In genomic region chr4:23937173-23937572, GRCh38 we compare ENCODE assay signal across 21 cellular contexts. TPM values are rescaled to one million over a fixed set of nuclear protein-coding genes. Genes with fewer than 3 reads are reported as not detected.
DNase-seq lines count a peak whose midpoint lies in the region; ATAC-seq and TF ChIP-seq lines count a peak whose summit lies in the region.
"Had no signal": no experiment of that assay in that cellular context is flagged by ENCODE, and none has a peak within 500 bp of the region (broad histone marks: within the 10 kb centered on the region; RNA-seq: fewer than 3 reads in every experiment).

No MANE protein-coding gene starts in this region.

- H3K23ac ChIP-seq in IMR-90 (ENCODE audit: low read depth, low read length) = no peak overlapping the region

- TF ChIP-seq POLR2A in IMR-90 (IDR thresholded peaks at IDR 0.05; ENCODE audit: low read depth, low read length) = no peak

- intact Hi-C loops in IMR-90 (cut with micrococcal nuclease) (loop anchor here (5.0 kb wide), 1 partner anchor 95 kb away; no protein-coding TSS in a partner anchor), left ventricle myocardium inferior (cut with micrococcal nuclease) (no loop called here), OCI-LY7 (cut with micrococcal nuclease; ENCODE audit: unreplicated experiment) (no loop called here)

- no peak overlapping the region for H2AFZ ChIP-seq in IMR-90 (replicated peaks; ENCODE audit: low read length, poor library complexity)
- peak overlapping the region; percentile 15 for H2AFZ ChIP-seq in osteoblast (ENCODE audit: low read length)
- H2AFZ ChIP-seq in OCI-LY7 (ENCODE audit: low read length) = no peak overlapping the region

- CTCF ChIA-PET in IMR-90 (lab: Yijun Ruan, JAX) = no interaction called here
- CTCF ChIA-PET in OCI-LY7 (lab: Charles Lee; ENCODE audit: unreplicated experiment) = no interaction called here

- no peak overlapping the region for H2BK15ac ChIP-seq in IMR-90 (ENCODE audit: low read depth, low read length)

- no peak overlapping the region for H2BK20ac ChIP-seq in IMR-90 (ENCODE audit: low read depth, low read length)

- H2BK120ac ChIP-seq in IMR-90 (ENCODE audit: low read depth, low read length) = no peak overlapping the region

- TF ChIP-seq CTCF in AG10803 (conservative IDR thresholded peaks at IDR 0.05; ENCODE audit: low read length) (no peak), IMR-90 (conservative IDR thresholded peaks at IDR 0.05; ENCODE audit: low read depth, low read length) (no peak), choroid plexus epithelial cell (conservative IDR thresholded peaks at IDR 0.05; ENCODE audit: low read depth, low read length) (no peak), osteoblast (IDR thresholded peaks at IDR 0.05; ENCODE audit: extremely low read depth, low read depth, low read length) (no peak), left ventricle myocardium inferior (IDR thresholded peaks at IDR 0.05; ENCODE audit: borderline replicate concordance) (no peak), OCI-LY7 (conservative IDR thresholded peaks at IDR 0.05; ENCODE audit: low read length) (no peak)

- peaks cover 3% of the 10 kb centered on the region; the same call in 1 of the 2 replicates for H3K4me1 ChIP-seq in IMR-90 (ENCODE audit: control insufficient read depth, insufficient read depth, low read length)
- peaks cover 8% of the 10 kb centered on the region for H3K4me1 ChIP-seq in osteoblast (ENCODE audit: insufficient read depth, low read length)
- H3K4me1 ChIP-seq in left ventricle myocardium inferior = peaks cover 21% of the 10 kb centered on the region
- no peaks in the 10 kb centered on the region for H3K4me1 ChIP-seq in OCI-LY7 (ENCODE audit: insufficient read depth, low read length, poor library complexity, severe bottlenecking)

- BruUV-seq in IMR-90 (replicated peaks; lab: Mats Ljungman, UMichigan) = no TSS peak
- BruUV-seq in OCI-LY7 (replicated peaks; lab: Mats Ljungman, UMichigan) = no TSS peak

- no peak overlapping the region for H3K4me2 ChIP-seq in IMR-90 (ENCODE audit: low read depth, low read length)
- no peak overlapping the region for H3K4me2 ChIP-seq in osteoblast (ENCODE audit: insufficient read depth, low read length)
- H3K4me2 ChIP-seq in OCI-LY7 (ENCODE audit: low read length) = no peak overlapping the region
- H3K4me2 ChIP-seq: BLaER1 treated with 17β-estradiol and CSF1 and Interleukin-3, amounts not matched to agents 10 nM and 100 nM; SK-N-SH had no signal

- dilution Hi-C loops in IMR-90 (cut with HindIII; ENCODE audit: low sequenced_read_pairs, unreplicated experiment) = no loop called here

- H3K9me2 ChIP-seq in OCI-LY7 (ENCODE audit: insufficient read depth, low read length) = no peaks in the 10 kb centered on the region
- H3K9me2 ChIP-seq: SK-N-SH had no signal

- H4K91ac ChIP-seq in IMR-90 (ENCODE audit: insufficient read depth, low read depth, low read length) = no peak overlapping the region

- H3K27me3 ChIP-seq in IMR-90 (ENCODE audit: control insufficient read depth, insufficient read depth, low read length) (no peaks in the 10 kb centered on the region; the same call in 1 of the 2 replicates), osteoblast (ENCODE audit: insufficient read depth, low read length) (no peaks in the 10 kb centered on the region), left ventricle myocardium inferior (ENCODE audit: low read depth) (no peaks in the 10 kb centered on the region)
- H3K27me3 ChIP-seq: BLaER1 treated with 17β-estradiol and CSF1 and Interleukin-3, amounts not matched to agents 10 nM and 100 nM had no signal

- POLR2A ChIA-PET in IMR-90 (lab: Charles Lee; ENCODE audit: unreplicated experiment) = interaction anchor here (0.6 kb wide), 1 partner anchor 8 kb away, joined by 4 read pairs; no protein-coding TSS in a partner anchor
- POLR2A ChIA-PET in OCI-LY7 (lab: Charles Lee) = no interaction called here

- no peaks in the 10 kb centered on the region for H3K79me1 ChIP-seq in IMR-90 (ENCODE audit: low read depth in 1 of 2, low read length in 2 of 2)

- peak; percentile 80 for DNase-seq in AG10803 (ENCODE audit: low read depth)
- peak; percentile 48 for DNase-seq in IMR-90
- peak; percentile 26 for DNase-seq in choroid plexus epithelial cell (ENCODE audit: low read depth)
- DNase-seq in osteoblast (ENCODE audit: insufficient read length, low spot score, missing footprints) = no peak
- DNase-seq in caudate nucleus (lab: John Stamatoyannopoulos, UW) = no peak
- DNase-seq in left ventricle myocardium inferior = no peak
- DNase-seq in DMS153 treated with DMSO at 0.1 percent for 48 hours (lab: John Stamatoyannopoulos, UW; ENCODE audit: unreplicated experiment) = no peak
- no peak for DNase-seq in OCI-LY7 (ENCODE audit: low spot score)
- DNase-seq: CD8-positive, alpha-beta memory T cell; DMS79 treated with DMSO at 0.1 percent for 48 hours; GDM1; NCI-H1436; NCI-H2029; NCI-H2171; NCI-H446; NCI-H69; SHP77; SK-N-SH had no signal

- no peaks in the 10 kb centered on the region for H3K36me3 ChIP-seq in IMR-90 (ENCODE audit: control insufficient read depth, insufficient read depth, low read length)
- no peaks in the 10 kb centered on the region for H3K36me3 ChIP-seq in osteoblast (ENCODE audit: insufficient read depth, low read length)
- H3K36me3 ChIP-seq in left ventricle myocardium inferior = no peaks in the 10 kb centered on the region
- no peaks in the 10 kb centered on the region for H3K36me3 ChIP-seq in OCI-LY7 (ENCODE audit: insufficient read depth, low read length)
- H3K36me3 ChIP-seq: BLaER1 treated with 17β-estradiol and CSF1 and Interleukin-3, amounts not matched to agents 10 nM and 100 nM had no signal

- H3K27ac ChIP-seq in IMR-90 (ENCODE audit: insufficient read depth, low read length) (no peak overlapping the region), osteoblast (ENCODE audit: low read depth, low read length) (no peak overlapping the region), caudate nucleus (ENCODE audit: low read depth, low read length) (no peak overlapping the region), left ventricle myocardium inferior (replicated peaks) (no peak overlapping the region), OCI-LY7 (ENCODE audit: low read depth, low read length, poor library complexity, severe bottlenecking) (no peak overlapping the region)
- H3K27ac ChIP-seq: BLaER1 treated with 17β-estradiol and CSF1 and Interleukin-3, amounts not matched to agents 10 nM and 100 nM had no signal

- H4K5ac ChIP-seq in IMR-90 (ENCODE audit: low read depth, low read length) = no peak overlapping the region

- no peak overlapping the region for H3K4ac ChIP-seq in IMR-90 (ENCODE audit: low read depth, low read length)

- in situ Hi-C loops in IMR-90 (cut with MboI; ENCODE audit: low sequenced_read_pairs) = no loop called here

- no peak overlapping the region for H2AK5ac ChIP-seq in IMR-90 (ENCODE audit: low read depth, low read length)

- WGBS in IMR-90 (ENCODE audit: extremely low coverage in 2 of 2, insufficient read length in 1 of 2), 2 experiments = 20% methylated on average over 1 of the region's 2 CpGs; no CpG with 5 or more reads in 1 of the 2 experiments

- no peak overlapping the region for H2BK5ac ChIP-seq in IMR-90 (ENCODE audit: low read depth, low read length, poor library complexity, severe bottlenecking)

- no peak overlapping the region for H2AK9ac ChIP-seq in IMR-90 (replicated peaks; ENCODE audit: low read depth, low read length, poor library complexity)

- no peak overlapping the region for H3K56ac ChIP-seq in IMR-90 (ENCODE audit: extremely low read depth, insufficient read depth, low read length)

- H4K20me1 ChIP-seq in IMR-90 (ENCODE audit: insufficient read depth, low read length) = no peaks in the 10 kb centered on the region
- H4K20me1 ChIP-seq in osteoblast (ENCODE audit: insufficient read depth, low read length) = no peaks in the 10 kb centered on the region
- H4K20me1 ChIP-seq in OCI-LY7 (ENCODE audit: insufficient read depth, low read length) = no peaks in the 10 kb centered on the region
- H4K20me1 ChIP-seq: BLaER1 treated with 17β-estradiol and CSF1 and Interleukin-3, amounts not matched to agents 10 nM and 100 nM had no signal

- 0 out of 2 replicates have a peak, but pooled peaks cover 3% of the 10 kb centered on the region for H3K9me1 ChIP-seq in IMR-90 (ENCODE audit: insufficient read depth, low read length)

- H3K4me3 ChIP-seq in AG10803 (ENCODE audit: low read length) (no peak overlapping the region), IMR-90 (ENCODE audit: insufficient read depth, low read depth, low read length) (no peak overlapping the region), choroid plexus epithelial cell (ENCODE audit: low read depth, low read length) (no peak overlapping the region), osteoblast (ENCODE audit: insufficient read depth, low read length) (no peak overlapping the region), left ventricle myocardium inferior (no peak overlapping the region), OCI-LY7 (ENCODE audit: low read depth, low read length, poor library complexity, severe bottlenecking) (no peak overlapping the region)
- H3K4me3 ChIP-seq: BLaER1 treated with 17β-estradiol and CSF1 and Interleukin-3, amounts not matched to agents 10 nM and 100 nM; GM12878 had no signal

- no peak overlapping the region for H3K14ac ChIP-seq in IMR-90 (replicated peaks; ENCODE audit: low read depth, low read length)

- no peak overlapping the region for H3K9ac ChIP-seq in IMR-90 (ENCODE audit: low read depth, low read length)
- H3K9ac ChIP-seq: BLaER1 treated with 17β-estradiol and CSF1 and Interleukin-3, amounts not matched to agents 10 nM and 100 nM; SK-N-SH had no signal

- ATAC-seq in IMR-90 (ENCODE audit: low read depth) = peak; percentile 12; the same call in 1 of the 2 replicates
- ATAC-seq: GM12878 had no signal

- no peak overlapping the region for H4K8ac ChIP-seq in IMR-90 (ENCODE audit: low read depth in 2 of 2, low read length in 2 of 2)

- H3K79me2 ChIP-seq in osteoblast (ENCODE audit: insufficient read depth, low read length) = no peaks in the 10 kb centered on the region
- H3K79me2 ChIP-seq in OCI-LY7 (ENCODE audit: insufficient read depth, low read depth, low read length) = no peaks in the 10 kb centered on the region

- no peak overlapping the region for H3K18ac ChIP-seq in IMR-90 (ENCODE audit: low read depth, low read length)

- no peak for TF ChIP-seq RAD21 in IMR-90 (IDR thresholded peaks at IDR 0.05; ENCODE audit: low read length)

- H3K9me3 ChIP-seq in IMR-90 (ENCODE audit: control insufficient read depth, insufficient read depth, low read length) (no peaks in the 10 kb centered on the region), osteoblast (ENCODE audit: low read depth, low read length) (no peaks in the 10 kb centered on the region), left ventricle myocardium inferior (replicated peaks) (no peaks in the 10 kb centered on the region), OCI-LY7 (ENCODE audit: low read length) (no peaks in the 10 kb centered on the region)
- H3K9me3 ChIP-seq: BLaER1 treated with 17β-estradiol and CSF1 and Interleukin-3, amounts not matched to agents 10 nM and 100 nM; SK-N-SH had no signal

RNA-seq across cellular contexts. Expression of gene PPARGC1A, which starts 47.3 kb away (rescaled TPM):
- total RNA-seq in IMR-90 (2012; rRNA removed) (under 0.01 TPM in 2 replicates), osteoblast (2.1 and 2.5 TPM in 2 replicates), left ventricle myocardium inferior (108 TPM), OCI-LY7 (2022) (0.26 and 0.40 TPM in 2 replicates)
- 0.03 TPM in 2 replicates for polyA plus RNA-seq in IMR-90 (2012; rRNA removed)
- polyA plus RNA-seq in IMR-90 (2012; cell fraction: cytosol; rRNA removed) = 0.01 TPM in 1 of 2 replicates, not detected in the other
- polyA plus RNA-seq in IMR-90 (2012; cell fraction: nucleus; rRNA removed; ENCODE audit: low replicate concordance) = 0.25 TPM in 1 of 2 replicates, not detected in the other
- total RNA-seq in OCI-LY7 (2014; rRNA removed; shearing (Covaris generic)) = not detected in 2 replicates
- total RNA-seq: CD8-positive, alpha-beta memory T cell had no signal
- polyA plus RNA-seq: CD8-positive, alpha-beta memory T cell; IgD-negative memory B cell had no signal

Comparison
In these comparisons a context has a peak if more than half of its experiments do, and no peak if none do; other contexts are left out.
1. DNase-seq: peak in AG10803 (single experiment), IMR-90 (single experiment) and choroid plexus epithelial cell (single experiment); none in osteoblast (single experiment), caudate nucleus (0 of 61), left ventricle myocardium inferior (single experiment), DMS153 treated with DMSO at 0.1 percent for 48 hours (single experiment) and OCI-LY7 (single experiment).
2. RNA of gene PPARGC1A, which starts 47.3 kb away (total RNA-seq): 108 TPM in left ventricle myocardium inferior (single experiment); 2.1 to 2.5 TPM in osteoblast, 0.26 to 0.40 TPM in OCI-LY7 and under 0.01 TPM in IMR-90; every median in the first group is over 10 times any median in the second.